In the genomic region with DNA sequence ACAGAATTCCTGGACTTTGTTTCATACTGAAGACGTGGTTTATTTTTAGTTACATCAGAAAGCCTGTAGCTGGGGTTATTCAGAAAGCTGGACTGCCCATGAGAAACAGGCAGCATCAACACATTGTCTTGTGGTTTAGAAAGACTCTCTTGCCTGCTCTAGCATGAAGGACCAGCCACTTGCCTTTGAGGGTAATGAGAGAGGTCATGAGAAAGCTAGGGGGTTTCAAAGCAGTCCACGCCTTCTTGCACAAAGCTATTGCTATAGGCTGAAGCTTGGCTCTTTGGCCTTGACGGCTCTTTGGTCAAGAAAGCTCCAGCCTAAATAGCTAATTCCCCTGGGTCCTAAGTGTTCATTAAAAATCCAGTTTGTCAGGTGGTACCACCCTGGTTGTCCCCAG, we compare ENCODE assay signal across 24 cellular contexts.
DNase-seq lines count a peak whose midpoint lies in the region; ATAC-seq lines count a peak whose summit lies in the region.
"Had no signal": no experiment of that assay in that cellular context is flagged by ENCODE, and none has a peak within 500 bp of the region (broad histone marks: within the 10 kb centered on the region; RNA-seq: fewer than 3 reads in every experiment).

No MANE protein-coding gene starts in this region.

- H3K9me3 Mint-ChIP-seq in stimulated activated naive B cell treated with anti-CD40 and anti-IgM and Interleukin-4, amounts not matched to agents 10 μg/mL and 1 μg/mL and 100 μg/mL, for 72 hours = peaks cover 7 to 14% of the 10 kb centered on the region in 2 donors

- peaks cover 0 to 5% of the 10 kb centered on the region in 2 donors for H3K4me1 Mint-ChIP-seq in stimulated activated naive B cell treated with anti-CD40 and anti-IgM and Interleukin-4, amounts not matched to agents 10 μg/mL and 1 μg/mL and 100 μg/mL, for 72 hours
- H3K4me1 Mint-ChIP-seq: mesothelial cell of epicardium, nephron had no signal

- H3K4me3 Mint-ChIP-seq in stimulated activated naive B cell treated with anti-CD40 and anti-IgM and Interleukin-4, amounts not matched to agents 10 μg/mL and 1 μg/mL and 100 μg/mL, for 72 hours = no peak overlapping the region
- H3K4me3 Mint-ChIP-seq: mesothelial cell of epicardium, nephron had no signal

- H3K36me3 Mint-ChIP-seq in stimulated activated naive B cell treated with anti-CD40 and anti-IgM and Interleukin-4, amounts not matched to agents 10 μg/mL and 1 μg/mL and 100 μg/mL, for 72 hours = peaks cover 0 to 3% of the 10 kb centered on the region in 2 donors
- H3K36me3 Mint-ChIP-seq: activated naive CD4-positive, alpha-beta T cell treated with anti-CD3 and anti-CD28 coated beads, Interleukin-2, amount 50 U/mL, for 72 hours; mesothelial cell of epicardium had no signal

- DNase-seq in NCI-H510A treated with DMSO at 0.1 percent for 48 hours (lab: John Stamatoyannopoulos, UW) (peak; percentile 29), NCI-H510A (lab: John Stamatoyannopoulos, UW) (no peak), T-helper 1 cell (no peak), aorta (no peak)
- DNase-seq in stimulated activated naive B cell treated with anti-CD40 and anti-IgM and Interleukin-4, amounts not matched to agents 10 μg/mL and 1 μg/mL and 100 μg/mL, for 72 hours = no peak
- DNase-seq: 8988T; activated CD8-positive, alpha-beta memory T cell treated with anti-CD3 and anti-CD28 coated beads for 24 hours; activated T-cell treated with anti-CD3 and anti-CD28 coated beads, Interleukin-2, amount 50 U/mL, for 48 hours; effector CD8-positive, alpha-beta T cell; left cardiac atrium; NCI-H1105; NCI-H2107; OCI-M1; SJCRH30; stimulated activated CD4-positive, alpha-beta T cell treated with anti-CD3 and anti-CD28 coated beads, Interleukin-4, amount 100 ng/mL, for 1 hour had no signal

- no peaks in the 10 kb centered on the region for H3K36me3 ChIP-seq in aorta (ENCODE audit: control insufficient read depth in 1 of 2, insufficient read depth in 2 of 2, low read length in 1 of 2)
- H3K36me3 ChIP-seq: SJCRH30 had no signal

- no peak overlapping the region for H3K4me3 ChIP-seq in aorta (ENCODE audit: low read length in 2 of 2)
- H3K4me3 ChIP-seq: SJCRH30 had no signal

- H3K27ac Mint-ChIP-seq in stimulated activated naive B cell treated with anti-CD40 and anti-IgM and Interleukin-4, amounts not matched to agents 10 μg/mL and 1 μg/mL and 100 μg/mL, for 72 hours = no peak overlapping the region
- H3K27ac Mint-ChIP-seq: activated naive CD4-positive, alpha-beta T cell treated with anti-CD3 and anti-CD28 coated beads, Interleukin-2, amount 50 U/mL, for 72 hours; mesothelial cell of epicardium; nephron had no signal

- peaks cover 0 to 3% of the 10 kb centered on the region in 2 donors for H3K4me1 ChIP-seq in aorta (ENCODE audit: control insufficient read depth in 1 of 2, insufficient read depth in 2 of 2, low read length in 2 of 2)
- H3K4me1 ChIP-seq: SJCRH30 had no signal

- no peak overlapping the region for H3K27ac ChIP-seq in aorta (ENCODE audit: low read depth in 1 of 2, low read length in 2 of 2)
- H3K27ac ChIP-seq: SJCRH30 had no signal

- ATAC-seq in GM21737 (IDR thresholded peaks at IDR 0.05; ENCODE audit: unreplicated experiment) (peak; percentile 81), HG03442 (IDR thresholded peaks at IDR 0.05; ENCODE audit: unreplicated experiment) (peak; percentile 62), aorta (ENCODE audit: low FRiP score) (no peak), GM18520 (IDR thresholded peaks at IDR 0.05; ENCODE audit: unreplicated experiment) (no peak)
- peak; percentile 71 to 81 for ATAC-seq in stimulated activated naive B cell treated with anti-CD40 and anti-IgM and Interleukin-4, amounts not matched to agents 10 μg/mL and 1 μg/mL and 100 μg/mL, for 72 hours (replicated peaks)
- ATAC-seq: activated CD4-positive, CD25-positive, alpha-beta regulatory T cell treated with anti-CD3 and anti-CD28 coated beads, Interleukin-2, amount 50 U/mL, for 24 hours; activated naive CD4-positive, alpha-beta T cell treated with anti-CD3 and anti-CD28 coated beads, Interleukin-2, amount 50 U/mL, for 72 hours; esophagus mucosa; HCT116; left cardiac atrium had no signal

- peaks cover 5% of the 10 kb centered on the region for H3K9me3 ChIP-seq in aorta (ENCODE audit: control insufficient read depth, low read length)

- intact Hi-C loops in aorta (cut with DNase I) = no loop called here

- H3K27me3 Mint-ChIP-seq in stimulated activated naive B cell treated with anti-CD40 and anti-IgM and Interleukin-4, amounts not matched to agents 10 μg/mL and 1 μg/mL and 100 μg/mL, for 72 hours = peaks cover 12 to 16% of the 10 kb centered on the region in 2 donors

- no peaks in the 10 kb centered on the region for H3K27me3 ChIP-seq in aorta (ENCODE audit: control insufficient read depth in 1 of 2, insufficient read depth in 2 of 2, low read length in 1 of 2)

- WGBS in aorta, 2 donors = 46 to 48% methylated on average over 3 of the region's 3 CpGs

Comparison
In these comparisons a context has a peak if more than half of its experiments do, and no peak if none do; other contexts are left out.
1. ATAC-seq: peak in GM21737 (single experiment), HG03442 (single experiment) and stimulated activated naive B cell treated with anti-CD40 and anti-IgM and Interleukin-4, amounts not matched to agents 10 μg/mL and 1 μg/mL and 100 μg/mL, for 72 hours (2 of 2); none in aorta (single experiment) and GM18520 (single experiment).